In the genomic region with DNA sequence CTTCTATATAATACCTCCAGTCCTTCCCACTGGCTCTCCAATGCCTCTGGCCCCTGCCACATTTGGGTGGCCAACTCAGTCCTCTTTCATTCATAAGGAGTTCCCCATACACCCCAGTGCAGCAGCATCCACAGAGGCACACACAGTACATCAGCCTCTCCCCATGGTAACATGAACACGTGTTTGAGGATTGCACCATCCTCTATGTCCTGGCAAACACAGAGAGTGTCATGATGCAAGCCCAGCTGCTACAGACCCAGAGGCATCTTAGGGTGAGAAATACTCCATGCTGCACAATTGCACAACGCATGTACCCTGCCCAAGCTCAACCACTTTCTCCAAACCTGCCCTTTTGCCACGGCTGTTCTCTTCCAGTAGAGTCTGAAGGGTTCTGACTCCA, we compare ENCODE assay signal across 13 cellular contexts. TPM values are rescaled to one million over a fixed set of nuclear protein-coding genes. Genes with fewer than 3 reads are reported as not detected.
DNase-seq lines count a peak whose midpoint lies in the region; ATAC-seq and TF ChIP-seq lines count a peak whose summit lies in the region.
"Had no signal": no experiment of that assay in that cellular context is flagged by ENCODE, and none has a peak within 500 bp of the region (broad histone marks: within the 10 kb centered on the region; RNA-seq: fewer than 3 reads in every experiment).

No MANE protein-coding gene starts in this region.

- H3K4me1 ChIP-seq in foreskin keratinocyte: peaks cover 12% of the 10 kb centered on the region
- H3K4me1 ChIP-seq in sigmoid colon: peaks cover 0 to 98% (median 96%) of the 10 kb centered on the region in 4 donors

- H3K9me3 ChIP-seq in sigmoid colon: no peaks in the 10 kb centered on the region

- H3K27ac ChIP-seq in foreskin keratinocyte (no peak overlapping the region), sigmoid colon (peak overlapping the region; percentile 80 to 93 (median 88))

- H3K4me3 Mint-ChIP-seq in activated T-cell treated with anti-CD3 and anti-CD28 coated beads, Interleukin-2, amount 50 U/mL, for 72 hours: no peak overlapping the region
- H3K4me3 Mint-ChIP-seq: activated CD4-positive, alpha-beta T cell treated with anti-CD3 and anti-CD28 coated beads, Interleukin-2, amount 10 ng/mL, durations not matched to agents 24 days and 14 days; dendritic cell treated with granulocyte-macrophage colony-stimulating factor and Interleukin-4, amounts not matched to agents 40 ng/mL and 50 ng/mL, for 4 days; naive B cell; stimulated activated memory B cell treated with anti-CD40 and anti-IgM and Interleukin-4, amounts not matched to agents 10 μg/mL and 1 μg/mL and 100 μg/mL, for 72 hours had no signal

- no peak for TF ChIP-seq POLR2A in sigmoid colon (IDR thresholded peaks at IDR 0.05)

- peak in 3 of 4 donors; percentile 64 to 86 (median 81) for TF ChIP-seq EP300 in sigmoid colon (IDR thresholded peaks at IDR 0.05)

- H3K27me3 ChIP-seq in foreskin keratinocyte: no peaks in the 10 kb centered on the region
- no peaks in the 10 kb centered on the region for H3K27me3 ChIP-seq in sigmoid colon

- H3K36me3 ChIP-seq in sigmoid colon: peaks cover under 1 to 94% (median 16%) of the 10 kb centered on the region in 4 donors

- H3K36me3 Mint-ChIP-seq in activated T-cell treated with anti-CD3 and anti-CD28 coated beads, Interleukin-2, amount 50 U/mL, for 72 hours (ENCODE audit: insufficient read depth in 2 of 2): no peaks in the 10 kb centered on the region
- H3K36me3 Mint-ChIP-seq: naive B cell; stimulated activated memory B cell treated with anti-CD40 and anti-IgM and Interleukin-4, amounts not matched to agents 10 μg/mL and 1 μg/mL and 100 μg/mL, for 72 hours had no signal

- H3K27ac Mint-ChIP-seq in activated T-cell treated with anti-CD3 and anti-CD28 coated beads, Interleukin-2, amount 50 U/mL, for 72 hours: no peak overlapping the region
- H3K27ac Mint-ChIP-seq: activated CD4-positive, alpha-beta T cell treated with anti-CD3 and anti-CD28 coated beads, Interleukin-2, amount 10 ng/mL, durations not matched to agents 24 days and 14 days; dendritic cell treated with granulocyte-macrophage colony-stimulating factor and Interleukin-4, amounts not matched to agents 40 ng/mL and 50 ng/mL, for 4 days; naive B cell; stimulated activated memory B cell treated with anti-CD40 and anti-IgM and Interleukin-4, amounts not matched to agents 10 μg/mL and 1 μg/mL and 100 μg/mL, for 72 hours had no signal

- 30 to 62% methylated on average over 3 of the region's 3 CpGs for WGBS in sigmoid colon, 2 donors

- ATAC-seq in foreskin keratinocyte: peak; percentile 67
- ATAC-seq in activated T-cell treated with anti-CD3 and anti-CD28 coated beads, Interleukin-2, amount 50 U/mL, for 72 hours (replicated peaks in 1 of 2): no peak
- ATAC-seq in HG03175 (IDR thresholded peaks at IDR 0.05; ENCODE audit: unreplicated experiment): no peak
- ATAC-seq: stimulated activated memory B cell treated with anti-CD40 and anti-IgM and Interleukin-4, amounts not matched to agents 10 μg/mL and 1 μg/mL and 100 μg/mL, for 72 hours had no signal

- peaks cover 54% of the 10 kb centered on the region for H3K27me3 Mint-ChIP-seq in activated T-cell treated with anti-CD3 and anti-CD28 coated beads, Interleukin-2, amount 50 U/mL, for 72 hours (ENCODE audit: low read depth)

- TF ChIP-seq CTCF in foreskin keratinocyte (conservative IDR thresholded peaks at IDR 0.05): no peak
- no peak for TF ChIP-seq CTCF in sigmoid colon (IDR thresholded peaks at IDR 0.05)

- no peaks in the 10 kb centered on the region for H3K9me3 Mint-ChIP-seq in activated T-cell treated with anti-CD3 and anti-CD28 coated beads, Interleukin-2, amount 50 U/mL, for 72 hours
- H3K9me3 Mint-ChIP-seq: activated CD4-positive, alpha-beta T cell treated with anti-CD3 and anti-CD28 coated beads, Interleukin-2, amount 10 ng/mL, durations not matched to agents 24 days and 14 days; dendritic cell treated with granulocyte-macrophage colony-stimulating factor and Interleukin-4, amounts not matched to agents 40 ng/mL and 50 ng/mL, for 4 days; naive B cell; stimulated activated memory B cell treated with anti-CD40 and anti-IgM and Interleukin-4, amounts not matched to agents 10 μg/mL and 1 μg/mL and 100 μg/mL, for 72 hours had no signal

- H3K4me3 ChIP-seq in sigmoid colon: no peak overlapping the region

- peaks cover 11% of the 10 kb centered on the region for H3K4me1 Mint-ChIP-seq in activated T-cell treated with anti-CD3 and anti-CD28 coated beads, Interleukin-2, amount 50 U/mL, for 72 hours (ENCODE audit: low read depth)
- H3K4me1 Mint-ChIP-seq: stimulated activated memory B cell treated with anti-CD40 and anti-IgM and Interleukin-4, amounts not matched to agents 10 μg/mL and 1 μg/mL and 100 μg/mL, for 72 hours had no signal

- peak; percentile 89 for DNase-seq in HCEC 1CT
- peak; percentile 96 for DNase-seq in SIG-M5 treated with dmso at 0.1 percent for 504 hours (lab: John Stamatoyannopoulos, UW; ENCODE audit: unreplicated experiment)
- peak; percentile 89 to 95 for DNase-seq in foreskin keratinocyte
- peak; percentile 95 for DNase-seq in sigmoid colon
- DNase-seq in activated T-cell treated with anti-CD3 and anti-CD28 coated beads, Interleukin-2, amount 50 U/mL, for 72 hours: no peak
- no peak for DNase-seq in NCI-H1436 (lab: John Stamatoyannopoulos, UW)
- no peak for DNase-seq in GM19240 (ENCODE audit: insufficient read length, low spot score)
- DNase-seq: activated CD4-positive, alpha-beta T cell treated with anti-CD3 and anti-CD28 coated beads, Interleukin-2, amount 10 ng/mL, durations not matched to agents 24 days and 14 days; naive B cell; NCI-H2107 had no signal

- intact Hi-C loops in sigmoid colon (cut with DNase I): loop anchor here (5.0 kb wide), 1 partner anchor 1028 kb away; no protein-coding TSS in a partner anchor

RNA-seq across cellular contexts. Expression of a gene that starts 11.5 kb away (rescaled TPM):
- total RNA-seq in foreskin keratinocyte: 0.20 and 0.28 TPM in 2 replicates
- 0.07 and 0.19 TPM in 2 replicates for polyA plus RNA-seq in foreskin keratinocyte
- 100 to 1,000 TPM; 254 to 773 (median 488) TPM for total RNA-seq in sigmoid colon
- polyA plus RNA-seq in sigmoid colon: 100 to 1,000 TPM in 1 of 3 donors, 10 to 100 TPM in 2; 13.6 to 131 (median 36.0) TPM
- total RNA-seq in activated T-cell treated with anti-CD3 and anti-CD28 coated beads, Interleukin-2, amount 50 U/mL, for 72 hours: not detected
- total RNA-seq: activated CD4-positive, alpha-beta T cell treated with anti-CD3 and anti-CD28 coated beads, Interleukin-2, amount 10 ng/mL, durations not matched to agents 24 days and 14 days had no signal

RNA-seq across cellular contexts. Expression of a gene that starts 50.6 kb away (rescaled TPM):
- total RNA-seq in foreskin keratinocyte: 33.9 and 46.8 TPM in 2 replicates
- 41.4 and 55.5 TPM in 2 replicates for polyA plus RNA-seq in foreskin keratinocyte
- 10 to 100 TPM in 3 of 4 donors, 1 to 10 TPM in 1; 6.3 to 45.7 (median 21.9) TPM for total RNA-seq in sigmoid colon
- polyA plus RNA-seq in sigmoid colon: 10 to 100 TPM; 30.8 to 33.5 (median 33.0) TPM
- 1 to 10 TPM; 3.6 to 7.4 TPM for total RNA-seq in activated T-cell treated with anti-CD3 and anti-CD28 coated beads, Interleukin-2, amount 50 U/mL, for 72 hours

Comparison
In these comparisons a context has a peak if more than half of its experiments do, and no peak if none do; other contexts are left out.
1. DNase-seq: peak in HCEC 1CT (single experiment), SIG-M5 treated with dmso at 0.1 percent for 504 hours (single experiment), foreskin keratinocyte (2 of 2) and sigmoid colon (single experiment); none in activated T-cell treated with anti-CD3 and anti-CD28 coated beads, Interleukin-2, amount 50 U/mL, for 72 hours (0 of 2), NCI-H1436 (single experiment) and GM19240 (single experiment).
2. RNA of a gene that starts 11.5 kb away (total RNA-seq): 254 to 773 TPM in sigmoid colon; 0.20 to 0.28 TPM in foreskin keratinocyte and not detected in activated T-cell treated with anti-CD3 and anti-CD28 coated beads, Interleukin-2, amount 50 U/mL, for 72 hours; every median in the first group is over 100 times any median in the second.